ENCODE assay signal across 8 cellular contexts in genomic region chr4:142846729-142847606, GRCh38. TPM values are rescaled to one million over a fixed set of nuclear protein-coding genes. Genes with fewer than 3 reads are reported as not detected.
DNase-seq lines count a peak whose midpoint lies in the region; ATAC-seq and TF ChIP-seq lines count a peak whose summit lies in the region.

No MANE protein-coding gene starts in this region.

- H3K4me3 Mint-ChIP-seq in activated T-cell treated with anti-CD3 and anti-CD28 coated beads, Interleukin-2, amount 50 U/mL, for 4 hours: peak overlapping the region; percentile 89

- H3K27me3 ChIP-seq in esophagus squamous epithelium (peaks cover 0 to 36% (median 0%) of the 10 kb centered on the region in 4 donors), neuron (ENCODE audit: insufficient read depth, low read length) (peaks cover 15% of the 10 kb centered on the region), suprapubic skin (peaks cover 22% of the 10 kb centered on the region)

- peaks cover 14% of the 10 kb centered on the region for H3K4me1 Mint-ChIP-seq in activated T-cell treated with anti-CD3 and anti-CD28 coated beads, Interleukin-2, amount 50 U/mL, for 4 hours (ENCODE audit: low read depth)

- 7 to 31% methylated on average over 2 to 24 of the region's 50 CpGs for WGBS in esophagus squamous epithelium, 2 donors
- WGBS in suprapubic skin: 5% methylated on average over 28 of the region's 50 CpGs

- intact Hi-C loops in esophagus squamous epithelium (cut with DNase I): loop anchor here (10.0 kb wide), 3 partner anchors 492 to 1692 kb away; no protein-coding TSS in a partner anchor

- H3K36me3 ChIP-seq in esophagus squamous epithelium (no peaks in the 10 kb centered on the region), neuron (ENCODE audit: insufficient read depth, low read length) (no peaks in the 10 kb centered on the region), suprapubic skin (no peaks in the 10 kb centered on the region)

- no peaks in the 10 kb centered on the region for H3K9me3 Mint-ChIP-seq in activated T-cell treated with anti-CD3 and anti-CD28 coated beads, Interleukin-2, amount 50 U/mL, for 4 hours

- peak overlapping the region; percentile 35 to 81 (median 69) for H3K27ac ChIP-seq in esophagus squamous epithelium
- H3K27ac ChIP-seq in suprapubic skin: no peak overlapping the region

- DNase-seq in DMS53 treated with DMSO at 0.1 percent for 48 hours (lab: John Stamatoyannopoulos, UW; ENCODE audit: unreplicated experiment): peak; percentile 54
- peak; percentile 34 for DNase-seq in NCI-H526 treated with DMSO at 0.1 percent for 48 hours (lab: John Stamatoyannopoulos, UW)
- peak; percentile 67 for DNase-seq in activated T-cell treated with anti-CD3 and anti-CD28 coated beads, Interleukin-2, amount 50 U/mL, for 4 hours
- no peak for DNase-seq in esophagus squamous epithelium (lab: John Stamatoyannopoulos, UW)
- DNase-seq in suprapubic skin (ENCODE audit: low spot score in 2 of 2): no peak

- peak in 5 of 6 experiments; percentile 36 to 65 (median 39) for TF ChIP-seq CTCF in esophagus squamous epithelium (IDR thresholded peaks at IDR 0.05)
- TF ChIP-seq CTCF in suprapubic skin (IDR thresholded peaks at IDR 0.05): peak; percentile 36 to 39

- no peak for TF ChIP-seq EP300 in suprapubic skin (IDR thresholded peaks at IDR 0.05)

- peaks cover 22% of the 10 kb centered on the region for H3K27me3 Mint-ChIP-seq in activated T-cell treated with anti-CD3 and anti-CD28 coated beads, Interleukin-2, amount 50 U/mL, for 4 hours (ENCODE audit: low read depth)

- peak overlapping the region; percentile 39 to 72 (median 60) for H3K4me3 ChIP-seq in esophagus squamous epithelium
- H3K4me3 ChIP-seq in neuron (ENCODE audit: low read length): peak overlapping the region; percentile 57
- H3K4me3 ChIP-seq in suprapubic skin: peak overlapping the region; percentile 69

- H3K9me3 ChIP-seq in esophagus squamous epithelium: no peaks in the 10 kb centered on the region
- no peaks in the 10 kb centered on the region for H3K9me3 ChIP-seq in neuron (ENCODE audit: low read length)
- H3K9me3 ChIP-seq in suprapubic skin: no peaks in the 10 kb centered on the region

- H3K36me3 Mint-ChIP-seq in activated T-cell treated with anti-CD3 and anti-CD28 coated beads, Interleukin-2, amount 50 U/mL, for 4 hours (ENCODE audit: insufficient read depth): no peaks in the 10 kb centered on the region

- peak overlapping the region; percentile 94 for H2AFZ ChIP-seq in neuron (ENCODE audit: low read depth, low read length)

- TF ChIP-seq POLR2A in esophagus squamous epithelium (IDR thresholded peaks at IDR 0.05) (no peak), suprapubic skin (IDR thresholded peaks at IDR 0.05) (no peak)

- ATAC-seq in HG02571 (IDR thresholded peaks at IDR 0.05; ENCODE audit: unreplicated experiment) (peak; percentile 58), HG03095 (IDR thresholded peaks at IDR 0.05; ENCODE audit: unreplicated experiment) (no peak)
- peak; percentile 78 for ATAC-seq in activated T-cell treated with anti-CD3 and anti-CD28 coated beads, Interleukin-2, amount 50 U/mL, for 4 hours

- H3K4me1 ChIP-seq in esophagus squamous epithelium: peaks cover 5 to 27% (median 15%) of the 10 kb centered on the region in 3 donors
- H3K4me1 ChIP-seq in neuron (ENCODE audit: insufficient read depth, low read length): peaks cover 12% of the 10 kb centered on the region
- H3K4me1 ChIP-seq in suprapubic skin: peaks cover 21% of the 10 kb centered on the region

RNA-seq across cellular contexts. Expression of gene INPP4B, which starts 0.9 kb away (rescaled TPM):
- 10 to 100 TPM; 93.2 to 99.0 (median 93.4) TPM for total RNA-seq in activated T-cell treated with anti-CD3 and anti-CD28 coated beads, Interleukin-2, amount 50 U/mL, for 4 hours
- total RNA-seq in esophagus squamous epithelium: 10 to 100 TPM; 14.3 to 49.7 (median 21.3) TPM
- 10 to 100 TPM; 12.4 to 27.4 (median 17.4) TPM for total RNA-seq in suprapubic skin

Comparison
In these comparisons a context has a peak if more than half of its experiments do, and no peak if none do; other contexts are left out.
1. DNase-seq: peak in DMS53 treated with DMSO at 0.1 percent for 48 hours (single experiment), NCI-H526 treated with DMSO at 0.1 percent for 48 hours (single experiment) and activated T-cell treated with anti-CD3 and anti-CD28 coated beads, Interleukin-2, amount 50 U/mL, for 4 hours (single experiment); none in esophagus squamous epithelium (single experiment) and suprapubic skin (0 of 2).
2. Peak in every context shown above with its lines, with median percentiles within 50 percentile points of each other: H3K4me3 ChIP-seq.